In genomic region chr2:42129487-42129852, GRCh38 we compare ENCODE assay signal across 16 cellular contexts. TPM values are rescaled to one million over a fixed set of nuclear protein-coding genes. Genes with fewer than 3 reads are reported as not detected.
A peak's percentile ranks its signal among the peaks of the same experiment; 100 is the strongest.
DNase-seq lines count a peak whose midpoint lies in the region; ATAC-seq and TF ChIP-seq lines count a peak whose summit lies in the region.
"Had no signal": no experiment of that assay in that cellular context is flagged by ENCODE, and none has a peak within 500 bp of the region (broad histone marks: within the 10 kb centered on the region; RNA-seq: fewer than 3 reads in every experiment).

No MANE protein-coding gene starts in this region.

- WGBS in IMR-90 (ENCODE audit: extremely low coverage in 2 of 2, insufficient read length in 1 of 2), 2 experiments, result no CpG with 5 or more reads among the region's 1 CpG

- TF ChIP-seq RAD21 in IMR-90 (IDR thresholded peaks at IDR 0.05; ENCODE audit: low read length), result no peak

- H3K9me3 Mint-ChIP-seq in activated naive CD8-positive, alpha-beta T cell treated with anti-CD3 and anti-CD28 coated beads, Interleukin-2, amount 10 ng/mL, durations not matched to agents 7 days and 5 days, result no peaks in the 10 kb centered on the region
- H3K9me3 Mint-ChIP-seq in nephron, result no peaks in the 10 kb centered on the region

- peak overlapping the region; percentile 77 for H2BK120ac ChIP-seq in IMR-90 (ENCODE audit: low read depth, low read length)

- H3K4me3 ChIP-seq in BLaER1 treated with 17β-estradiol and CSF1 and Interleukin-3, amounts not matched to agents 10 nM and 100 nM, result no peak overlapping the region
- no peak overlapping the region for H3K4me3 ChIP-seq in IMR-90 (ENCODE audit: insufficient read depth, low read depth, low read length)
- H3K4me3 ChIP-seq: lower lobe of right lung, psoas muscle had no signal

- peak overlapping the region; percentile 61; the same call in 1 of the 2 replicates for H3K23ac ChIP-seq in IMR-90 (ENCODE audit: low read depth, low read length)

- peak overlapping the region in 5 of 11 experiments; percentile 7 to 56 (median 37); a peak in 8 of 22 replicates for H3K27ac ChIP-seq in BLaER1 treated with 17β-estradiol and CSF1 and Interleukin-3, amounts not matched to agents 10 nM and 100 nM
- no peak overlapping the region for H3K27ac ChIP-seq in IMR-90 (ENCODE audit: insufficient read depth, low read length)
- H3K27ac ChIP-seq: lower lobe of right lung, psoas muscle, SK-N-MC had no signal

- TF ChIP-seq POLR2A in IMR-90 (IDR thresholded peaks at IDR 0.05; ENCODE audit: low read depth, low read length), result no peak

- peak overlapping the region; percentile 62 for H4K91ac ChIP-seq in IMR-90 (ENCODE audit: insufficient read depth, low read depth, low read length)

- DNase-seq in IMR-90 (no peak), mesenteric fat pad (ENCODE audit: low spot score) (no peak), GM10266 (ENCODE audit: extremely low spot score) (no peak), NCI-H524 (lab: John Stamatoyannopoulos, UW) (no peak)
- no peak for DNase-seq in activated naive CD8-positive, alpha-beta T cell treated with anti-CD3 and anti-CD28 coated beads, Interleukin-2, amount 10 ng/mL, durations not matched to agents 7 days and 5 days
- DNase-seq: activated CD4-positive, alpha-beta T cell treated with anti-CD3 and anti-CD28 coated beads for 1 hour; activated naive CD4-positive, alpha-beta T cell; lower lobe of right lung; NCI-H146; NCI-H774; psoas muscle; stimulated activated naive CD4-positive, alpha-beta T cell treated with Interleukin-2 at 50 U/mL for 16 hours had no signal

- 0 out of 2 replicates have a peak overlapping the region, but pooled peaks have one; percentile 2 for H4K5ac ChIP-seq in IMR-90 (ENCODE audit: low read depth, low read length)

- H3K27me3 ChIP-seq in BLaER1 treated with 17β-estradiol and CSF1 and Interleukin-3, amounts not matched to agents 10 nM and 100 nM, result peaks cover 0 to 44% (median 0%) of the 10 kb centered on the region in 11 experiments; a peak in 6 of 22 replicates
- H3K27me3 ChIP-seq in IMR-90 (ENCODE audit: control insufficient read depth, insufficient read depth, low read length), result no peaks in the 10 kb centered on the region

- in situ Hi-C loops in IMR-90 (cut with MboI; ENCODE audit: low sequenced_read_pairs), result no loop called here

- H2BK5ac ChIP-seq in IMR-90 (ENCODE audit: low read depth, low read length, poor library complexity, severe bottlenecking), result no peak overlapping the region

- H4K20me1 ChIP-seq in BLaER1 treated with 17β-estradiol and CSF1 and Interleukin-3, amounts not matched to agents 10 nM and 100 nM, result 0 out of 22 replicates have a peak, but pooled peaks cover 0 to 3% (median 0%) of the 10 kb centered on the region in 11 experiments
- no peaks in the 10 kb centered on the region for H4K20me1 ChIP-seq in IMR-90 (ENCODE audit: insufficient read depth, low read length)

- H3K4me3 Mint-ChIP-seq in activated naive CD8-positive, alpha-beta T cell treated with anti-CD3 and anti-CD28 coated beads, Interleukin-2, amount 10 ng/mL, durations not matched to agents 7 days and 5 days, result peak overlapping the region; percentile 63
- H3K4me3 Mint-ChIP-seq in nephron, result peak overlapping the region in 1 of 3 experiments; percentile 18

- peak overlapping the region; percentile 71 for H3K4ac ChIP-seq in IMR-90 (ENCODE audit: low read depth, low read length)

- H3K79me1 ChIP-seq in IMR-90 (ENCODE audit: low read depth in 1 of 2, low read length in 2 of 2), result no peaks in the 10 kb centered on the region

- BruUV-seq in IMR-90 (replicated peaks; lab: Mats Ljungman, UMichigan), result no TSS peak

- CTCF ChIA-PET in IMR-90 (lab: Yijun Ruan, JAX), result interaction anchor here (0.9 kb wide), 1 partner anchor 13 kb away, joined by 3 read pairs; no protein-coding TSS in a partner anchor

- H2AK5ac ChIP-seq in IMR-90 (ENCODE audit: low read depth, low read length), result peak overlapping the region; percentile 80

- H3K4me2 ChIP-seq in BLaER1 treated with 17β-estradiol and CSF1 and Interleukin-3, amounts not matched to agents 10 nM and 100 nM, result peak overlapping the region; percentile 71 to 83 (median 74)
- no peak overlapping the region for H3K4me2 ChIP-seq in IMR-90 (ENCODE audit: low read depth, low read length)

- H3K36me3 ChIP-seq in BLaER1 treated with 17β-estradiol and CSF1 and Interleukin-3, amounts not matched to agents 10 nM and 100 nM, result no peaks in the 10 kb centered on the region
- no peaks in the 10 kb centered on the region for H3K36me3 ChIP-seq in IMR-90 (ENCODE audit: control insufficient read depth, insufficient read depth, low read length)
- H3K36me3 ChIP-seq: lower lobe of right lung had no signal

- peak overlapping the region in 4 of 11 experiments; percentile 8 to 39 (median 30); a peak in 3 of 22 replicates for H3K9ac ChIP-seq in BLaER1 treated with 17β-estradiol and CSF1 and Interleukin-3, amounts not matched to agents 10 nM and 100 nM
- H3K9ac ChIP-seq in IMR-90 (ENCODE audit: low read depth, low read length), result no peak overlapping the region

- H2AK9ac ChIP-seq in IMR-90 (replicated peaks; ENCODE audit: low read depth, low read length, poor library complexity), result no peak overlapping the region

- H3K9me3 ChIP-seq in BLaER1 treated with 17β-estradiol and CSF1 and Interleukin-3, amounts not matched to agents 10 nM and 100 nM (replicated peaks in 1 of 11), result no peaks in the 10 kb centered on the region
- H3K9me3 ChIP-seq in IMR-90 (ENCODE audit: control insufficient read depth, insufficient read depth, low read length), result no peaks in the 10 kb centered on the region
- H3K9me3 ChIP-seq: lower lobe of right lung, psoas muscle had no signal

- H3K4me1 Mint-ChIP-seq in activated naive CD8-positive, alpha-beta T cell treated with anti-CD3 and anti-CD28 coated beads, Interleukin-2, amount 10 ng/mL, durations not matched to agents 7 days and 5 days, result peaks cover 76% of the 10 kb centered on the region
- H3K4me1 Mint-ChIP-seq in nephron, result peaks cover 88% of the 10 kb centered on the region

- dilution Hi-C loops in IMR-90 (cut with HindIII; ENCODE audit: low sequenced_read_pairs, unreplicated experiment), result no loop called here

- H3K36me3 Mint-ChIP-seq in activated naive CD8-positive, alpha-beta T cell treated with anti-CD3 and anti-CD28 coated beads, Interleukin-2, amount 10 ng/mL, durations not matched to agents 7 days and 5 days, result no peaks in the 10 kb centered on the region
- H3K36me3 Mint-ChIP-seq in nephron (ENCODE audit: low read depth), result no peaks in the 10 kb centered on the region

- peak overlapping the region; percentile 54 for H2AFZ ChIP-seq in IMR-90 (replicated peaks; ENCODE audit: low read length, poor library complexity)

- peak overlapping the region; percentile 90 for H3K27ac Mint-ChIP-seq in activated naive CD8-positive, alpha-beta T cell treated with anti-CD3 and anti-CD28 coated beads, Interleukin-2, amount 10 ng/mL, durations not matched to agents 7 days and 5 days
- H3K27ac Mint-ChIP-seq in nephron, result peak overlapping the region; percentile 82 to 93 (median 93)

- peak overlapping the region; percentile 72 for H3K18ac ChIP-seq in IMR-90 (ENCODE audit: low read depth, low read length)

- POLR2A ChIA-PET in IMR-90 (lab: Charles Lee; ENCODE audit: unreplicated experiment), result no interaction called here
- POLR2A ChIA-PET in activated naive CD8-positive, alpha-beta T cell treated with anti-CD3 and anti-CD28 coated beads, Interleukin-2, amount 10 ng/mL, durations not matched to agents 7 days and 5 days (lab: Charles Lee), result interaction anchor here (0.6 to 12.7 kb wide), 5 partner anchors 10 to 42 kb away, joined by 3 to 170 read pairs (median 3); no protein-coding TSS in a partner anchor

- H3K14ac ChIP-seq in IMR-90 (replicated peaks; ENCODE audit: low read depth, low read length), result peak overlapping the region; percentile 53; the same call in 1 of the 2 replicates

- H2BK15ac ChIP-seq in IMR-90 (ENCODE audit: low read depth, low read length), result peak overlapping the region; percentile 80; the same call in 2 of the 3 replicates

- TF ChIP-seq CTCF in IMR-90 (conservative IDR thresholded peaks at IDR 0.05; ENCODE audit: low read depth, low read length) (no peak), nephron (IDR thresholded peaks at IDR 0.05; ENCODE audit: unreplicated experiment in 3 of 3) (no peak), GM10266 (IDR thresholded peaks at IDR 0.05; ENCODE audit: control insufficient read depth, insufficient read depth, low read depth, missing control alignments) (no peak)

- no peak overlapping the region for H3K56ac ChIP-seq in IMR-90 (ENCODE audit: extremely low read depth, insufficient read depth, low read length)

- ATAC-seq in IMR-90 (ENCODE audit: low read depth), result no peak
- ATAC-seq in activated naive CD8-positive, alpha-beta T cell treated with anti-CD3 and anti-CD28 coated beads, Interleukin-2, amount 10 ng/mL, durations not matched to agents 7 days and 5 days (ENCODE audit: low read depth), result no peak
- ATAC-seq in HG02798 (IDR thresholded peaks at IDR 0.05; ENCODE audit: poor library complexity, unreplicated experiment), result no peak
- ATAC-seq: lower lobe of right lung, psoas muscle had no signal

- H3K9me1 ChIP-seq in IMR-90 (ENCODE audit: insufficient read depth, low read length), result peaks cover 8% of the 10 kb centered on the region

- no peaks in the 10 kb centered on the region for H3K27me3 Mint-ChIP-seq in activated naive CD8-positive, alpha-beta T cell treated with anti-CD3 and anti-CD28 coated beads, Interleukin-2, amount 10 ng/mL, durations not matched to agents 7 days and 5 days
- H3K27me3 Mint-ChIP-seq in nephron (ENCODE audit: low read depth), result no peaks in the 10 kb centered on the region

- intact Hi-C loops in IMR-90 (cut with micrococcal nuclease), result no loop called here

- H4K8ac ChIP-seq in IMR-90 (ENCODE audit: low read depth in 2 of 2, low read length in 2 of 2), result peak overlapping the region in 1 of 2 experiments; percentile 45; a peak in 2 of 4 replicates

- peaks cover 72 to 94% (median 81%) of the 10 kb centered on the region in 10 experiments for H3K4me1 ChIP-seq in BLaER1 treated with 17β-estradiol and CSF1 and Interleukin-3, amounts not matched to agents 10 nM and 100 nM
- peaks cover 34% of the 10 kb centered on the region for H3K4me1 ChIP-seq in IMR-90 (ENCODE audit: control insufficient read depth, insufficient read depth, low read length)

- H2BK20ac ChIP-seq in IMR-90 (ENCODE audit: low read depth, low read length), result peak overlapping the region; percentile 47; the same call in 1 of the 2 replicates

RNA-seq across cellular contexts. Expression of gene EML4, which starts 39.7 kb away (rescaled TPM):
- total RNA-seq in IMR-90 (2012; rRNA removed), result 73.7 and 85.8 TPM in 2 replicates
- polyA plus RNA-seq in IMR-90 (2012; rRNA removed), result 24.8 and 29.7 TPM in 2 replicates
- 6.9 and 14.5 TPM in 2 replicates for polyA plus RNA-seq in IMR-90 (2012; cell fraction: cytosol; rRNA removed)
- polyA plus RNA-seq in IMR-90 (2012; cell fraction: nucleus; rRNA removed; ENCODE audit: low replicate concordance), result 24.1 and 88.2 TPM in 2 replicates
- 100 to 1,000 TPM; 111 to 119 TPM for total RNA-seq in activated naive CD8-positive, alpha-beta T cell treated with anti-CD3 and anti-CD28 coated beads, Interleukin-2, amount 10 ng/mL, durations not matched to agents 7 days and 5 days
- total RNA-seq in mesenteric fat pad, result 46.2 TPM
